In genomic region chr2:230758566-230759480, GRCh38 we compare ENCODE assay signal across 9 cellular contexts. TPM values are rescaled to one million over a fixed set of nuclear protein-coding genes. Genes with fewer than 3 reads are reported as not detected.
DNase-seq lines count a peak whose midpoint lies in the region; ATAC-seq and TF ChIP-seq lines count a peak whose summit lies in the region.
"Had no signal": no experiment of that assay in that cellular context is flagged by ENCODE, and none has a peak within 500 bp of the region (broad histone marks: within the 10 kb centered on the region; RNA-seq: fewer than 3 reads in every experiment).

No MANE protein-coding gene starts in this region.

- POLR2A ChIA-PET in OCI-LY7 (lab: Charles Lee): interaction anchor here (0.6 to 1.1 kb wide), 2 partner anchors 14 to 45 kb away, joined by 3 to 4 read pairs; no protein-coding TSS in a partner anchor

- no peak overlapping the region for H2AFZ ChIP-seq in OCI-LY7 (ENCODE audit: low read length)

- H3K4me1 ChIP-seq in mesodermal cell (ENCODE audit: control insufficient read depth, insufficient read depth, low read length, poor library complexity, severe bottlenecking): peaks cover 14% of the 10 kb centered on the region
- no peaks in the 10 kb centered on the region for H3K4me1 ChIP-seq in OCI-LY7 (ENCODE audit: insufficient read depth, low read length, poor library complexity, severe bottlenecking)

- peaks cover 28% of the 10 kb centered on the region for H3K36me3 ChIP-seq in mesodermal cell (ENCODE audit: control insufficient read depth, insufficient read depth, low read length)
- peaks cover 11% of the 10 kb centered on the region for H3K36me3 ChIP-seq in WERI-Rb-1
- peaks cover 38% of the 10 kb centered on the region for H3K36me3 ChIP-seq in OCI-LY7 (ENCODE audit: insufficient read depth, low read length)

- DNase-seq in AML-193 (lab: John Stamatoyannopoulos, UW): peak; percentile 72 to 91
- peak; percentile 83 for DNase-seq in KBM-7
- DNase-seq in astrocyte of the hippocampus (ENCODE audit: low read depth, low spot score): peak; percentile 84
- DNase-seq in WERI-Rb-1: no peak
- DNase-seq in OCI-LY7 (ENCODE audit: low spot score): no peak
- DNase-seq: Karpas-422 had no signal

- no peak for ATAC-seq in HG02571 (IDR thresholded peaks at IDR 0.05; ENCODE audit: unreplicated experiment)
- ATAC-seq in GM19452 (IDR thresholded peaks at IDR 0.05; ENCODE audit: unreplicated experiment): no peak

- no peak overlapping the region for H3K4me2 ChIP-seq in OCI-LY7 (ENCODE audit: low read length)

- 100% methylated on average over 1 to 2 of the region's 6 CpGs for WGBS in mesodermal cell (ENCODE audit: insufficient coverage in 2 of 2), 2 experiments

- CTCF ChIA-PET in OCI-LY7 (lab: Charles Lee; ENCODE audit: unreplicated experiment): no interaction called here

- in situ Hi-C loops in KBM-7 (cut with MboI; ENCODE audit: low pct_unique_long_range_greater_than_20kb, low sequenced_read_pairs): no loop called here

- intact Hi-C loops in OCI-LY7 (cut with micrococcal nuclease; ENCODE audit: unreplicated experiment): no loop called here

- no peaks in the 10 kb centered on the region for H4K20me1 ChIP-seq in OCI-LY7 (ENCODE audit: insufficient read depth, low read length)

- H3K9me3 ChIP-seq in mesodermal cell (ENCODE audit: control insufficient read depth, low read length): no peaks in the 10 kb centered on the region
- no peaks in the 10 kb centered on the region for H3K9me3 ChIP-seq in WERI-Rb-1 (ENCODE audit: severe bottlenecking)
- H3K9me3 ChIP-seq in OCI-LY7 (ENCODE audit: low read length): no peaks in the 10 kb centered on the region

- no peak for TF ChIP-seq CTCF in WERI-Rb-1 (IDR thresholded peaks at IDR 0.05; ENCODE audit: low read depth, low read length)
- no peak for TF ChIP-seq CTCF in OCI-LY7 (conservative IDR thresholded peaks at IDR 0.05; ENCODE audit: low read length)

- BruUV-seq in OCI-LY7 (replicated peaks; lab: Mats Ljungman, UMichigan): no TSS peak

- peaks cover 15% of the 10 kb centered on the region; the same call in 1 of the 2 replicates for H3K79me2 ChIP-seq in OCI-LY7 (ENCODE audit: insufficient read depth, low read depth, low read length)

- H3K27me3 ChIP-seq in WERI-Rb-1 (ENCODE audit: insufficient read depth, low read depth, severe bottlenecking): no peaks in the 10 kb centered on the region

- H3K9me2 ChIP-seq in OCI-LY7 (ENCODE audit: insufficient read depth, low read length): no peaks in the 10 kb centered on the region

- H3K4me3 ChIP-seq in mesodermal cell (ENCODE audit: extremely low read depth, insufficient read depth, low read length, poor library complexity, severe bottlenecking) (no peak overlapping the region), WERI-Rb-1 (ENCODE audit: low read depth, low read length) (no peak overlapping the region), OCI-LY7 (ENCODE audit: low read depth, low read length, poor library complexity, severe bottlenecking) (no peak overlapping the region)

- peak overlapping the region; percentile 44 for H3K27ac ChIP-seq in mesodermal cell (ENCODE audit: low read depth, low read length, severe bottlenecking)
- no peak overlapping the region for H3K27ac ChIP-seq in WERI-Rb-1
- H3K27ac ChIP-seq in OCI-LY7 (ENCODE audit: low read depth, low read length, poor library complexity, severe bottlenecking): no peak overlapping the region

RNA-seq across cellular contexts. Expression of gene CAB39, which starts 46.2 kb away (rescaled TPM):
- 49.2 TPM for polyA plus RNA-seq in mesodermal cell (2013, experiment 1 of 2)
- polyA plus RNA-seq in mesodermal cell (2013, experiment 2 of 2): 54.5 TPM
- 31.5 and 39.3 TPM in 2 replicates for total RNA-seq in OCI-LY7 (2014; rRNA removed; shearing (Covaris generic))
- 53.4 and 53.8 TPM in 2 replicates for total RNA-seq in OCI-LY7 (2022)

Comparison
In these comparisons a context has a peak if more than half of its experiments do, and no peak if none do; other contexts are left out.
1. DNase-seq: peak in AML-193 (2 of 2), KBM-7 (single experiment) and astrocyte of the hippocampus (single experiment); none in WERI-Rb-1 (single experiment) and OCI-LY7 (single experiment).